ENCODE assay signal across 5 cellular contexts in genomic region chr1:111819566-111819965, GRCh38.
"Had no signal": no experiment of that assay in that cellular context is flagged by ENCODE, and none has a peak within 500 bp of the region (broad histone marks: within the 10 kb centered on the region; RNA-seq: fewer than 3 reads in every experiment).

No MANE protein-coding gene starts in this region.

- ATAC-seq: HepG2, K562 had no signal

- H3K4me3 ChIP-seq: K562 had no signal

- H3K27ac ChIP-seq: HL-60 had no signal

- DNase-seq: IMR-90, KBM-7 had no signal
